In genomic region chr3:113844622-113845222, GRCh38 we compare ENCODE assay signal across 9 cellular contexts. TPM values are rescaled to one million over a fixed set of nuclear protein-coding genes. Genes with fewer than 3 reads are reported as not detected.
DNase-seq lines count a peak whose midpoint lies in the region; ATAC-seq, FAIRE-seq and TF ChIP-seq lines count a peak whose summit lies in the region.
"Had no signal": no experiment of that assay in that cellular context is flagged by ENCODE, and none has a peak within 500 bp of the region (broad histone marks: within the 10 kb centered on the region; RNA-seq: fewer than 3 reads in every experiment).

No MANE protein-coding gene starts in this region.

- intact Hi-C loops in heart right ventricle (cut with DNase I) (loop anchor here in 5 of 10 donors (5.0 to 10.0 kb wide), 6 partner anchors 68 to 1560 kb away; partner anchors contain the start of genes CCDC191 (in 1 of the 5), DRD3 (in 1 of the 5) and QTRT2 (in 1 of the 5)), Right ventricle myocardium superior (cut with DNase I) (loop anchor here (10.0 kb wide), 1 partner anchor 1970 kb away; no protein-coding TSS in a partner anchor)

- 54 to 55% methylated on average over 4 of the region's 4 CpGs for WGBS in heart right ventricle, 2 donors

- ATAC-seq in heart right ventricle: no peak
- ATAC-seq in Right ventricle myocardium superior (ENCODE audit: poor library complexity): no peak
- no peak for ATAC-seq in GM21528 (IDR thresholded peaks at IDR 0.05; ENCODE audit: low FRiP score, unreplicated experiment)

- H3K27me3 ChIP-seq in heart right ventricle: no peaks in the 10 kb centered on the region

- no peaks in the 10 kb centered on the region for H3K9me3 ChIP-seq in heart right ventricle

- DNase-seq in heart right ventricle: no peak
- no peak for DNase-seq in Right ventricle myocardium superior
- peak; percentile 53 for DNase-seq in MV-4-11 (lab: John Stamatoyannopoulos, UW)
- DNase-seq in iPS-NIHi7 (ENCODE audit: extremely low spot score): peak; percentile 21
- DNase-seq in urothelium cell line (ENCODE audit: low spot score): peak; percentile 41
- no peak for DNase-seq in nucleus accumbens (lab: John Stamatoyannopoulos, UW)
- DNase-seq: activated naive CD8-positive, alpha-beta T cell treated with anti-CD3 and anti-CD28 coated beads, Interleukin-2, amount 10 ng/mL, durations not matched to agents 7 days and 5 days had no signal

- H3K4me1 ChIP-seq in heart right ventricle: peaks cover 0 to 1% (median 0%) of the 10 kb centered on the region in 9 donors

- FAIRE-seq in urothelium cell line (lab: Jason Lieb, UNC): no peak

- H3K4me3 ChIP-seq in heart right ventricle: no peak overlapping the region

- H3K27ac ChIP-seq in heart right ventricle (no peak overlapping the region), VCaP (no peak overlapping the region)

- TF ChIP-seq CTCF in heart right ventricle (IDR thresholded peaks at IDR 0.05): peak in 7 of 9 donors; percentile 49 to 70 (median 57)
- peak; percentile 81 for TF ChIP-seq CTCF in VCaP (conservative IDR thresholded peaks at IDR 0.05)

- no peaks in the 10 kb centered on the region for H3K36me3 ChIP-seq in heart right ventricle

RNA-seq across cellular contexts. Expression of gene GRAMD1C, which starts 6.1 kb away (rescaled TPM):
- total RNA-seq in heart right ventricle: 1 to 10 TPM in 8 of 10 donors, under 1 TPM in 2; 0.37 to 4.7 (median 1.2) TPM
- polyA plus RNA-seq in heart right ventricle: 1 to 10 TPM in 1 of 2 donors, under 1 TPM in 1; 0.49 to 1.5 TPM
- total RNA-seq in Right ventricle myocardium superior: 1.1 TPM

Comparison
In these comparisons a context has a peak if more than half of its experiments do, and no peak if none do; other contexts are left out.
1. DNase-seq: peak in MV-4-11 (single experiment), iPS-NIHi7 (single experiment) and urothelium cell line (single experiment); none in heart right ventricle (0 of 2), Right ventricle myocardium superior (single experiment) and nucleus accumbens (0 of 56).